24 cellular contexts compared by ENCODE assay signal in genomic region chr12:62525306-62525705, GRCh38. TPM values are rescaled to one million over a fixed set of nuclear protein-coding genes. Genes with fewer than 3 reads are reported as not detected.
A peak's percentile ranks its signal among the peaks of the same experiment; 100 is the strongest.
DNase-seq lines count a peak whose midpoint lies in the region; ATAC-seq and TF ChIP-seq lines count a peak whose summit lies in the region.
"Had no signal": no experiment of that assay in that cellular context is flagged by ENCODE, and none has a peak within 500 bp of the region (broad histone marks: within the 10 kb centered on the region; RNA-seq: fewer than 3 reads in every experiment).

No MANE protein-coding gene starts in this region.

- TF ChIP-seq POLR2A in thyroid gland (IDR thresholded peaks at IDR 0.05): no peak

- H3K27ac ChIP-seq in CD8-positive, alpha-beta memory T cell (ENCODE audit: low read depth, low read length): no peak overlapping the region
- H3K27ac ChIP-seq in thyroid gland: no peak overlapping the region
- H3K27ac ChIP-seq: coronary artery, PC-9, right atrium auricular region, stomach had no signal

- H3K36me3 Mint-ChIP-seq in activated CD4-positive, alpha-beta T cell treated with anti-CD3 and anti-CD28 coated beads for 36 hours (ENCODE audit: low read depth): peaks cover 11% of the 10 kb centered on the region
- H3K36me3 Mint-ChIP-seq in CD8-positive, alpha-beta memory T cell: peaks cover 0 to 49% (median 2%) of the 10 kb centered on the region in 3 donors
- peaks cover 16% of the 10 kb centered on the region for H3K36me3 Mint-ChIP-seq in activated CD8-positive, alpha-beta T cell treated with anti-CD3 and anti-CD28 coated beads, Interleukin-2, amount 10 ng/mL, durations not matched to agents 7 days and 5 days (ENCODE audit: low read depth)

- H3K36me3 ChIP-seq in CD8-positive, alpha-beta memory T cell (ENCODE audit: insufficient read depth, low read length): peaks cover 4% of the 10 kb centered on the region
- H3K36me3 ChIP-seq in mucosa of stomach (ENCODE audit: control insufficient read depth, insufficient read depth, low read length): no peaks in the 10 kb centered on the region
- H3K36me3 ChIP-seq in thyroid gland: no peaks in the 10 kb centered on the region
- H3K36me3 ChIP-seq: right atrium auricular region had no signal

- no peak overlapping the region for H3K4me3 ChIP-seq in CD8-positive, alpha-beta memory T cell (ENCODE audit: low read length)
- H3K4me3 ChIP-seq in mucosa of stomach (ENCODE audit: low read length): no peak overlapping the region
- H3K4me3 ChIP-seq in thyroid gland (replicated peaks in 1 of 3): no peak overlapping the region
- H3K4me3 ChIP-seq: coronary artery, lung, PC-9, right atrium auricular region, stomach had no signal

- H3K4me1 ChIP-seq in CD8-positive, alpha-beta memory T cell (ENCODE audit: insufficient read depth, low read length): no peaks in the 10 kb centered on the region
- H3K4me1 ChIP-seq in mucosa of stomach (ENCODE audit: control insufficient read depth, insufficient read depth, low read length) (peaks cover 25% of the 10 kb centered on the region), thyroid gland (no peaks in the 10 kb centered on the region)
- H3K4me1 ChIP-seq: right atrium auricular region had no signal

- peak; percentile 24 for ATAC-seq in activated CD4-positive, alpha-beta T cell treated with anti-CD3 and anti-CD28 coated beads for 36 hours
- ATAC-seq in activated CD8-positive, alpha-beta T cell treated with anti-CD3 and anti-CD28 coated beads, Interleukin-2, amount 10 ng/mL, durations not matched to agents 7 days and 5 days: peak; percentile 47

- TF ChIP-seq CTCF in thyroid gland (IDR thresholded peaks at IDR 0.05): no peak

- CTCF ChIA-PET in activated CD4-positive, alpha-beta T cell treated with anti-CD3 and anti-CD28 coated beads for 36 hours (lab: Charles Lee): interaction anchor here (1.0 kb wide), 1 partner anchor 23 kb away, joined by 3 read pairs; no protein-coding TSS in a partner anchor
- CTCF ChIA-PET in CD8-positive, alpha-beta memory T cell (lab: Charles Lee): no interaction called here
- CTCF ChIA-PET in activated CD8-positive, alpha-beta T cell treated with anti-CD3 and anti-CD28 coated beads, Interleukin-2, amount 10 ng/mL, durations not matched to agents 7 days and 5 days (lab: Charles Lee): no interaction called here

- no peak overlapping the region for H3K4me3 Mint-ChIP-seq in activated CD4-positive, alpha-beta T cell treated with anti-CD3 and anti-CD28 coated beads for 36 hours
- no peak overlapping the region for H3K4me3 Mint-ChIP-seq in CD8-positive, alpha-beta memory T cell
- no peak overlapping the region for H3K4me3 Mint-ChIP-seq in activated CD8-positive, alpha-beta T cell treated with anti-CD3 and anti-CD28 coated beads, Interleukin-2, amount 10 ng/mL, durations not matched to agents 7 days and 5 days
- H3K4me3 Mint-ChIP-seq: type B pancreatic cell had no signal

- no peaks in the 10 kb centered on the region for H3K9me3 ChIP-seq in CD8-positive, alpha-beta memory T cell (ENCODE audit: low read length)
- H3K9me3 ChIP-seq in mucosa of stomach (ENCODE audit: control insufficient read depth, low read length) (no peaks in the 10 kb centered on the region), thyroid gland (no peaks in the 10 kb centered on the region)
- H3K9me3 ChIP-seq: right atrium auricular region, stomach had no signal

- H3K4me1 Mint-ChIP-seq in activated CD4-positive, alpha-beta T cell treated with anti-CD3 and anti-CD28 coated beads for 36 hours: peaks cover 44% of the 10 kb centered on the region
- peaks cover 8 to 21% (median 19%) of the 10 kb centered on the region in 3 donors for H3K4me1 Mint-ChIP-seq in CD8-positive, alpha-beta memory T cell
- H3K4me1 Mint-ChIP-seq in activated CD8-positive, alpha-beta T cell treated with anti-CD3 and anti-CD28 coated beads, Interleukin-2, amount 10 ng/mL, durations not matched to agents 7 days and 5 days (ENCODE audit: low read depth): peaks cover 16% of the 10 kb centered on the region

- peak overlapping the region; percentile 13 for H3K9ac ChIP-seq in mucosa of stomach (ENCODE audit: low read length)

- POLR2A ChIA-PET in activated CD4-positive, alpha-beta T cell treated with anti-CD3 and anti-CD28 coated beads for 36 hours (lab: Charles Lee): no interaction called here
- POLR2A ChIA-PET in CD8-positive, alpha-beta memory T cell (lab: Charles Lee): no interaction called here
- POLR2A ChIA-PET in activated CD8-positive, alpha-beta T cell treated with anti-CD3 and anti-CD28 coated beads, Interleukin-2, amount 10 ng/mL, durations not matched to agents 7 days and 5 days (lab: Charles Lee): no interaction called here

- H3K9me3 Mint-ChIP-seq in activated CD4-positive, alpha-beta T cell treated with anti-CD3 and anti-CD28 coated beads for 36 hours (ENCODE audit: low read depth): no peaks in the 10 kb centered on the region
- no peaks in the 10 kb centered on the region for H3K9me3 Mint-ChIP-seq in CD8-positive, alpha-beta memory T cell
- H3K9me3 Mint-ChIP-seq in activated CD8-positive, alpha-beta T cell treated with anti-CD3 and anti-CD28 coated beads, Interleukin-2, amount 10 ng/mL, durations not matched to agents 7 days and 5 days (ENCODE audit: insufficient read depth): no peaks in the 10 kb centered on the region
- H3K9me3 Mint-ChIP-seq: type B pancreatic cell had no signal

- peak overlapping the region; percentile 63 for H3K27ac Mint-ChIP-seq in activated CD4-positive, alpha-beta T cell treated with anti-CD3 and anti-CD28 coated beads for 36 hours
- peak overlapping the region in 5 of 8 donors; percentile 38 to 76 (median 44) for H3K27ac Mint-ChIP-seq in CD8-positive, alpha-beta memory T cell
- H3K27ac Mint-ChIP-seq in activated CD8-positive, alpha-beta T cell treated with anti-CD3 and anti-CD28 coated beads, Interleukin-2, amount 10 ng/mL, durations not matched to agents 7 days and 5 days: peak overlapping the region; percentile 11
- H3K27ac Mint-ChIP-seq: type B pancreatic cell had no signal

- intact Hi-C loops in activated CD4-positive, alpha-beta T cell treated with anti-CD3 and anti-CD28 coated beads for 36 hours (cut with DNase I, micrococcal nuclease): loop anchor here (5.0 to 10.0 kb wide), 3 partner anchors 261 to 267 kb away; partner anchors contain the start of gene USP15 (in 2 of the 2)
- intact Hi-C loops in thyroid gland (cut with DNase I): no loop called here

- no peak for DNase-seq in activated CD4-positive, alpha-beta T cell treated with anti-CD3 and anti-CD28 coated beads for 36 hours
- no peak for DNase-seq in activated CD4-positive, alpha-beta T cell treated with anti-CD3 and anti-CD28 coated beads for 4 hours
- DNase-seq in CD8-positive, alpha-beta memory T cell: no peak
- no peak for DNase-seq in activated CD8-positive, alpha-beta T cell treated with anti-CD3 and anti-CD28 coated beads, Interleukin-2, amount 10 ng/mL, durations not matched to agents 7 days and 5 days
- DNase-seq in activated effector memory CD4-positive, alpha-beta T cell treated with Interleukin-2 at 50 U/mL for 16 hours: no peak
- DNase-seq in NCI-H1417 (lab: John Stamatoyannopoulos, UW) (no peak), thyroid gland (no peak)
- DNase-seq: 8988T; activated T-cell treated with anti-CD3 and anti-CD28 coated beads, Interleukin-2, amount 50 U/mL, for 48 hours; amygdala; COR-L47; KBM-7; NCI-H1694; NCI-H82; PC-9; SHP77; stimulated activated CD4-positive, alpha-beta T cell treated with anti-CD3 and anti-CD28 coated beads, Interleukin-4, amount 100 ng/mL, for 4 hours; stomach; SW 1271 had no signal

- H3K27me3 ChIP-seq in CD8-positive, alpha-beta memory T cell (ENCODE audit: insufficient read depth, low read length, poor library complexity, severe bottlenecking): no peaks in the 10 kb centered on the region
- no peaks in the 10 kb centered on the region for H3K27me3 ChIP-seq in mucosa of stomach (ENCODE audit: control insufficient read depth, insufficient read depth, low read length)
- H3K27me3 ChIP-seq in thyroid gland: no peaks in the 10 kb centered on the region
- H3K27me3 ChIP-seq: right atrium auricular region, stomach had no signal

- no peaks in the 10 kb centered on the region for H3K27me3 Mint-ChIP-seq in activated CD4-positive, alpha-beta T cell treated with anti-CD3 and anti-CD28 coated beads for 36 hours
- H3K27me3 Mint-ChIP-seq in CD8-positive, alpha-beta memory T cell: no peaks in the 10 kb centered on the region
- H3K27me3 Mint-ChIP-seq in activated CD8-positive, alpha-beta T cell treated with anti-CD3 and anti-CD28 coated beads, Interleukin-2, amount 10 ng/mL, durations not matched to agents 7 days and 5 days (ENCODE audit: low read depth): no peaks in the 10 kb centered on the region
- H3K27me3 Mint-ChIP-seq: type B pancreatic cell had no signal

RNA-seq across cellular contexts. Expression of gene MON2, which starts 58.7 kb away (rescaled TPM):
- total RNA-seq in activated CD4-positive, alpha-beta T cell treated with anti-CD3 and anti-CD28 coated beads for 36 hours: 10 to 100 TPM; 26.9 to 31.3 TPM
- total RNA-seq in CD8-positive, alpha-beta memory T cell: 10 to 100 TPM; 27.9 to 29.7 TPM
- polyA plus RNA-seq in CD8-positive, alpha-beta memory T cell: 15.8 TPM
- total RNA-seq in activated CD8-positive, alpha-beta T cell treated with anti-CD3 and anti-CD28 coated beads, Interleukin-2, amount 10 ng/mL, durations not matched to agents 7 days and 5 days: 10 to 100 TPM; 40.0 to 46.6 TPM
- 100 to 1,000 TPM; 109 to 189 (median 126) TPM for total RNA-seq in thyroid gland

Comparison
In these comparisons a context has a peak if more than half of its experiments do, and no peak if none do; other contexts are left out.
1. H3K27ac Mint-ChIP-seq: peak in every context shown above with its lines; median percentile 63 in activated CD4-positive, alpha-beta T cell treated with anti-CD3 and anti-CD28 coated beads for 36 hours; 44 in CD8-positive, alpha-beta memory T cell; 11 in activated CD8-positive, alpha-beta T cell treated with anti-CD3 and anti-CD28 coated beads, Interleukin-2, amount 10 ng/mL, durations not matched to agents 7 days and 5 days.